Comparison of ENCODE assay signal across 1 cellular context in the genomic region with DNA sequence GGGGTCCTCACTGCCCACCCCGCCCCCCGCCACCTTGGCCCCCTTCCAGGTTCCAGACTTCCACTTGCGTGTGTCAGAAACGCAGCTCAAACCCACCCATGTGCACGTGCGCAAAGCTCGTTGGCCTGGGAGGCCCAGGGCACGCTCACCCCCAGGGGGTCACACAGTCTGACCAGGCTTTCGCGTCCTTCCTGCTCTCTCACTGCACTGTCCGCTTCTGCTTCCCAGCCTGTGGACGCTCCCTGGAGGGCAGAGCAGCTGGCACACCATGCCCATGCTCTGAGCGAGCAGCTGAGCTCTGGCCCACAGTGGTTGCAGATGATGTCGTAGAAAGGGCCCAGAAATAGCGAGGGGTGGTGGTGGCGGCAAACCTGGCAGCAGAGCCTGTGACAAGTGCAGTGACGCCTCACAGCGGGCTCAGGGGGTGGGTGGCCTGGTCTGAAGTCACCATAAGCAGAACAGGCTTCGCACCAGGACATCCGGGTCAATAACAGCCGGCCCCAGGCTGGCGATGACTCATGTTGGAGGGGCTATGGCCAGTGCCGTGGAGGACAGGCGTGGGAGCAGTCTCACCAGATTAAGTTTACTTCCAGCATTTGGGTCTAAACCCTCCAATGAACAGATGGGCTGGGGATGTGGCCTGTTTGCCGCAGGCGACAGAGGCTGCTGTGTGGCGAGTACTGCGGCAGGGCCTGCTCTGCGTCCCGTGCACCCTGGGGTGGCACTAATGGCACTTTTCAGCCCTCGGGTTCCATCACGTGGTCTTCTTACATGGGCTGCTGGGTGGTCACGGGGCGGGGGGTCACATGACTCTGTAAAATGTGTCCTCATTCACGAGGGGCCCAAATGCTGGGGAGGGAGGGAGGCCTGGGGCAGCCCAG.
TF ChIP-seq lines count a peak whose summit lies in the region.

No MANE protein-coding gene starts in this region.

TF ChIP-seq in K562, 482 proteins besides CTCF, POLR2A, EP300 and RAD21 (continued from another document and continues in another):
- no peak for TF ChIP-seq SMC3 (conservative IDR thresholded peaks at IDR 0.05; ENCODE audit: insufficient read depth, low read depth, low read length)
- no peak for TF ChIP-seq ZNF707 (CRISPR knock-in tag; conservative IDR thresholded peaks at IDR 0.05)
- no peak for TF ChIP-seq CHCHD3 (CRISPR knock-in tag; IDR thresholded peaks at IDR 0.05)
- TF ChIP-seq XRCC4 (IDR thresholded peaks at IDR 0.05; ENCODE audit: extremely low read depth, insufficient read depth, insufficient read length) = no peak
- no peak for TF ChIP-seq SLC30A9 (CRISPR knock-in tag; IDR thresholded peaks at IDR 0.05)
- no peak for TF ChIP-seq ZNF561 (CRISPR knock-in tag; conservative IDR thresholded peaks at IDR 0.05)
- peak; percentile 95 for TF ChIP-seq JUND (IDR thresholded peaks at IDR 0.05; ENCODE audit: borderline replicate concordance, low read depth, low read length)
- peak; percentile 90; the same call in 2 of the 3 replicates for TF ChIP-seq JUND (tag; IDR thresholded peaks at IDR 0.05; ENCODE audit: borderline replicate concordance, low read depth, low read length)
- no peak for TF ChIP-seq ZNF77 (CRISPR knock-in tag; IDR thresholded peaks at IDR 0.05)
- TF ChIP-seq ARHGAP35 (IDR thresholded peaks at IDR 0.05; ENCODE audit: partially characterized antibody) = no peak
- TF ChIP-seq ZNF212 (CRISPR knock-in tag; IDR thresholded peaks at IDR 0.05) = no peak
- no peak for TF ChIP-seq MEF2D (tag; conservative IDR thresholded peaks at IDR 0.05; ENCODE audit: low read depth)
- TF ChIP-seq ZC3H11A (IDR thresholded peaks at IDR 0.05; ENCODE audit: low read depth, low read length) = no peak
- TF ChIP-seq, protein P1, sequence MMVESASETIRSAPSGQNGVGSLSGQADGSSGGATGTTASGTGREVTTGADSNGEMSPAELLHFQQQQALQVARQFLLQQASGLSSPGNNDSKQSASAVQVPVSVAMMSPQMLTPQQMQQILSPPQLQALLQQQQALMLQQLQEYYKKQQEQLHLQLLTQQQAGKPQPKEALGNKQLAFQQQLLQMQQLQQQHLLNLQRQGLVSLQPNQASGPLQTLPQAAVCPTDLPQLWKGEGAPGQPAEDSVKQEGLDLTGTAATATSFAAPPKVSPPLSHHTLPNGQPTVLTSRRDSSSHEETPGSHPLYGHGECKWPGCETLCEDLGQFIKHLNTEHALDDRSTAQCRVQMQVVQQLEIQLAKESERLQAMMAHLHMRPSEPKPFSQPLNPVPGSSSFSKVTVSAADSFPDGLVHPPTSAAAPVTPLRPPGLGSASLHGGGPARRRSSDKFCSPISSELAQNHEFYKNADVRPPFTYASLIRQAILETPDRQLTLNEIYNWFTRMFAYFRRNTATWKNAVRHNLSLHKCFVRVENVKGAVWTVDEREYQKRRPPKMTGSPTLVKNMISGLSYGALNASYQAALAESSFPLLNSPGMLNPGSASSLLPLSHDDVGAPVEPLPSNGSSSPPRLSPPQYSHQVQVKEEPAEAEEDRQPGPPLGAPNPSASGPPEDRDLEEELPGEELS (CRISPR knock-in tag; IDR thresholded peaks at IDR 0.05; ENCODE audit: borderline replicate concordance) = no peak
- TF ChIP-seq NFE2 (IDR thresholded peaks at IDR 0.05; ENCODE audit: low read depth) = peak; percentile 24; the same call in 1 of the 2 replicates
- no peak for TF ChIP-seq NFIX (CRISPR knock-in tag; IDR thresholded peaks at IDR 0.05; ENCODE audit: low read depth)
- TF ChIP-seq NFXL1 (CRISPR knock-in tag; IDR thresholded peaks at IDR 0.05) = no peak
- no peak for TF ChIP-seq STAT5B (CRISPR knock-in tag; IDR thresholded peaks at IDR 0.05)
- no peak for TF ChIP-seq CHD2 (IDR thresholded peaks at IDR 0.05; ENCODE audit: low read depth, low read length)
- no peak for TF ChIP-seq LEF1 (IDR thresholded peaks at IDR 0.05)
- TF ChIP-seq BACH1 (tag; IDR thresholded peaks at IDR 0.05) = no peak
- TF ChIP-seq, protein P2, sequence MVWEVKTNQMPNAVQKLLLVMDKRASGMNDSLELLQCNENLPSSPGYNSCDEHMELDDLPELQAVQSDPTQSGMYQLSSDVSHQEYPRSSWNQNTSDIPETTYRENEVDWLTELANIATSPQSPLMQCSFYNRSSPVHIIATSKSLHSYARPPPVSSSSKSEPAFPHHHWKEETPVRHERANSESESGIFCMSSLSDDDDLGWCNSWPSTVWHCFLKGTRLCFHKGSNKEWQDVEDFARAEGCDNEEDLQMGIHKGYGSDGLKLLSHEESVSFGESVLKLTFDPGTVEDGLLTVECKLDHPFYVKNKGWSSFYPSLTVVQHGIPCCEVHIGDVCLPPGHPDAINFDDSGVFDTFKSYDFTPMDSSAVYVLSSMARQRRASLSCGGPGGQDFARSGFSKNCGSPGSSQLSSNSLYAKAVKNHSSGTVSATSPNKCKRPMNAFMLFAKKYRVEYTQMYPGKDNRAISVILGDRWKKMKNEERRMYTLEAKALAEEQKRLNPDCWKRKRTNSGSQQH (CRISPR knock-in tag; IDR thresholded peaks at IDR 0.05) = no peak
- TF ChIP-seq, protein P3, sequence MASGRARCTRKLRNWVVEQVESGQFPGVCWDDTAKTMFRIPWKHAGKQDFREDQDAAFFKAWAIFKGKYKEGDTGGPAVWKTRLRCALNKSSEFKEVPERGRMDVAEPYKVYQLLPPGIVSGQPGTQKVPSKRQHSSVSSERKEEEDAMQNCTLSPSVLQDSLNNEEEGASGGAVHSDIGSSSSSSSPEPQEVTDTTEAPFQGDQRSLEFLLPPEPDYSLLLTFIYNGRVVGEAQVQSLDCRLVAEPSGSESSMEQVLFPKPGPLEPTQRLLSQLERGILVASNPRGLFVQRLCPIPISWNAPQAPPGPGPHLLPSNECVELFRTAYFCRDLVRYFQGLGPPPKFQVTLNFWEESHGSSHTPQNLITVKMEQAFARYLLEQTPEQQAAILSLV (tag; IDR thresholded peaks at IDR 0.05) = no peak
- no peak for TF ChIP-seq TRIM28 (IDR thresholded peaks at IDR 0.05)
- TF ChIP-seq, protein P4, sequence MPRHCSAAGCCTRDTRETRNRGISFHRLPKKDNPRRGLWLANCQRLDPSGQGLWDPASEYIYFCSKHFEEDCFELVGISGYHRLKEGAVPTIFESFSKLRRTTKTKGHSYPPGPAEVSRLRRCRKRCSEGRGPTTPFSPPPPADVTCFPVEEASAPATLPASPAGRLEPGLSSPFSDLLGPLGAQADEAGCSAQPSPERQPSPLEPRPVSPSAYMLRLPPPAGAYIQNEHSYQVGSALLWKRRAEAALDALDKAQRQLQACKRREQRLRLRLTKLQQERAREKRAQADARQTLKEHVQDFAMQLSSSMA (CRISPR knock-in tag; IDR thresholded peaks at IDR 0.05) = no peak
- TF ChIP-seq DPF2 (IDR thresholded peaks at IDR 0.05) = peak; percentile 51; the same call in 1 of the 2 replicates
- no peak for TF ChIP-seq HDAC6 (IDR thresholded peaks at IDR 0.05; ENCODE audit: low read depth, low read length)
- TF ChIP-seq, protein P5, sequence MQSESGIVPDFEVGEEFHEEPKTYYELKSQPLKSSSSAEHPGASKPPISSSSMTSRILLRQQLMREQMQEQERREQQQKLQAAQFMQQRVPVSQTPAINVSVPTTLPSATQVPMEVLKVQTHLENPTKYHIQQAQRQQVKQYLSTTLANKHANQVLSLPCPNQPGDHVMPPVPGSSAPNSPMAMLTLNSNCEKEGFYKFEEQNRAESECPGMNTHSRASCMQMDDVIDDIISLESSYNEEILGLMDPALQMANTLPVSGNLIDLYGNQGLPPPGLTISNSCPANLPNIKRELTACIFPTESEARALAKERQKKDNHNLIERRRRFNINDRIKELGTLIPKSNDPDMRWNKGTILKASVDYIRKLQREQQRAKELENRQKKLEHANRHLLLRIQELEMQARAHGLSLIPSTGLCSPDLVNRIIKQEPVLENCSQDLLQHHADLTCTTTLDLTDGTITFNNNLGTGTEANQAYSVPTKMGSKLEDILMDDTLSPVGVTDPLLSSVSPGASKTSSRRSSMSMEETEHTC (IDR thresholded peaks at IDR 0.05) = no peak
- peak; percentile 33; the same call in 1 of the 2 replicates for TF ChIP-seq CREM (IDR thresholded peaks at IDR 0.05; ENCODE audit: low read depth)
- no peak for TF ChIP-seq ZFP36 (IDR thresholded peaks at IDR 0.05; ENCODE audit: low read depth, low read length, partially characterized antibody)
- TF ChIP-seq BRD9 (IDR thresholded peaks at IDR 0.05; ENCODE audit: low read depth, partially characterized antibody) = no peak
- no peak for TF ChIP-seq ZC3H8 (IDR thresholded peaks at IDR 0.05)
- TF ChIP-seq PYGO2 (tag; IDR thresholded peaks at IDR 0.05) = no peak
- no peak for TF ChIP-seq TARDBP (IDR thresholded peaks at IDR 0.05)
- no peak for TF ChIP-seq ZNF584 (CRISPR knock-in tag; IDR thresholded peaks at IDR 0.05; ENCODE audit: low read depth)
- TF ChIP-seq NR2F6 (CRISPR knock-in tag; IDR thresholded peaks at IDR 0.05) = no peak
- TF ChIP-seq, protein P6, sequence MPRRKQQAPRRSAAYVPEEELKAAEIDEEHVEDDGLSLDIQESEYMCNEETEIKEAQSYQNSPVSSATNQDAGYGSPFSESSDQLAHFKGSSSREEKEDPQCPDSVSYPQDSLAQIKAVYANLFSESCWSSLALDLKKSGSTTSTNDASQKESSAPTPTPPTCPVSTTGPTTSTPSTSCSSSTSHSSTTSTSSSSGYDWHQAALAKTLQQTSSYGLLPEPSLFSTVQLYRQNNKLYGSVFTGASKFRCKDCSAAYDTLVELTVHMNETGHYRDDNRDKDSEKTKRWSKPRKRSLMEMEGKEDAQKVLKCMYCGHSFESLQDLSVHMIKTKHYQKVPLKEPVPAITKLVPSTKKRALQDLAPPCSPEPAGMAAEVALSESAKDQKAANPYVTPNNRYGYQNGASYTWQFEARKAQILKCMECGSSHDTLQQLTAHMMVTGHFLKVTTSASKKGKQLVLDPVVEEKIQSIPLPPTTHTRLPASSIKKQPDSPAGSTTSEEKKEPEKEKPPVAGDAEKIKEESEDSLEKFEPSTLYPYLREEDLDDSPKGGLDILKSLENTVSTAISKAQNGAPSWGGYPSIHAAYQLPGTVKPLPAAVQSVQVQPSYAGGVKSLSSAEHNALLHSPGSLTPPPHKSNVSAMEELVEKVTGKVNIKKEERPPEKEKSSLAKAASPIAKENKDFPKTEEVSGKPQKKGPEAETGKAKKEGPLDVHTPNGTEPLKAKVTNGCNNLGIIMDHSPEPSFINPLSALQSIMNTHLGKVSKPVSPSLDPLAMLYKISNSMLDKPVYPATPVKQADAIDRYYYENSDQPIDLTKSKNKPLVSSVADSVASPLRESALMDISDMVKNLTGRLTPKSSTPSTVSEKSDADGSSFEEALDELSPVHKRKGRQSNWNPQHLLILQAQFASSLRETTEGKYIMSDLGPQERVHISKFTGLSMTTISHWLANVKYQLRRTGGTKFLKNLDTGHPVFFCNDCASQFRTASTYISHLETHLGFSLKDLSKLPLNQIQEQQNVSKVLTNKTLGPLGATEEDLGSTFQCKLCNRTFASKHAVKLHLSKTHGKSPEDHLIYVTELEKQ (CRISPR knock-in tag; IDR thresholded peaks at IDR 0.05) = no peak
- TF ChIP-seq ADNP (tag; IDR thresholded peaks at IDR 0.05) = no peak
- TF ChIP-seq, protein P7, sequence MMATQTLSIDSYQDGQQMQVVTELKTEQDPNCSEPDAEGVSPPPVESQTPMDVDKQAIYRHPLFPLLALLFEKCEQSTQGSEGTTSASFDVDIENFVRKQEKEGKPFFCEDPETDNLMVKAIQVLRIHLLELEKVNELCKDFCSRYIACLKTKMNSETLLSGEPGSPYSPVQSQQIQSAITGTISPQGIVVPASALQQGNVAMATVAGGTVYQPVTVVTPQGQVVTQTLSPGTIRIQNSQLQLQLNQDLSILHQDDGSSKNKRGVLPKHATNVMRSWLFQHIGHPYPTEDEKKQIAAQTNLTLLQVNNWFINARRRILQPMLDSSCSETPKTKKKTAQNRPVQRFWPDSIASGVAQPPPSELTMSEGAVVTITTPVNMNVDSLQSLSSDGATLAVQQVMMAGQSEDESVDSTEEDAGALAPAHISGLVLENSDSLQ (IDR thresholded peaks at IDR 0.05) = peak; percentile 11; the same call in 1 of the 2 replicates
- TF ChIP-seq NFIC (IDR thresholded peaks at IDR 0.05) = no peak
- TF ChIP-seq ZSCAN32 (CRISPR knock-in tag; IDR thresholded peaks at IDR 0.05) = no peak
- TF ChIP-seq MED1 (CRISPR knock-in tag; IDR thresholded peaks at IDR 0.05; ENCODE audit: borderline replicate concordance) = no peak
- no peak for TF ChIP-seq CCAR2 (IDR thresholded peaks at IDR 0.05; ENCODE audit: low read depth, low read length)
- no peak for TF ChIP-seq HNRNPL (IDR thresholded peaks at IDR 0.05; ENCODE audit: low read depth, low read length)
- no peak for TF ChIP-seq CHD4 (IDR thresholded peaks at IDR 0.05; ENCODE audit: insufficient read depth, insufficient replicate concordance, low read depth, low read length, poor library complexity, severe bottlenecking)
- TF ChIP-seq, protein P8, sequence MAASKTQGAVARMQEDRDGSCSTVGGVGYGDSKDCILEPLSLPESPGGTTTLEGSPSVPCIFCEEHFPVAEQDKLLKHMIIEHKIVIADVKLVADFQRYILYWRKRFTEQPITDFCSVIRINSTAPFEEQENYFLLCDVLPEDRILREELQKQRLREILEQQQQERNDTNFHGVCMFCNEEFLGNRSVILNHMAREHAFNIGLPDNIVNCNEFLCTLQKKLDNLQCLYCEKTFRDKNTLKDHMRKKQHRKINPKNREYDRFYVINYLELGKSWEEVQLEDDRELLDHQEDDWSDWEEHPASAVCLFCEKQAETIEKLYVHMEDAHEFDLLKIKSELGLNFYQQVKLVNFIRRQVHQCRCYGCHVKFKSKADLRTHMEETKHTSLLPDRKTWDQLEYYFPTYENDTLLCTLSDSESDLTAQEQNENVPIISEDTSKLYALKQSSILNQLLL (CRISPR knock-in tag; IDR thresholded peaks at IDR 0.05; ENCODE audit: borderline replicate concordance) = no peak
- TF ChIP-seq LCOR (CRISPR knock-in tag; IDR thresholded peaks at IDR 0.05) = peak; percentile 94
- no peak for TF ChIP-seq TAL1 (IDR thresholded peaks at IDR 0.05)
- TF ChIP-seq, protein P9, sequence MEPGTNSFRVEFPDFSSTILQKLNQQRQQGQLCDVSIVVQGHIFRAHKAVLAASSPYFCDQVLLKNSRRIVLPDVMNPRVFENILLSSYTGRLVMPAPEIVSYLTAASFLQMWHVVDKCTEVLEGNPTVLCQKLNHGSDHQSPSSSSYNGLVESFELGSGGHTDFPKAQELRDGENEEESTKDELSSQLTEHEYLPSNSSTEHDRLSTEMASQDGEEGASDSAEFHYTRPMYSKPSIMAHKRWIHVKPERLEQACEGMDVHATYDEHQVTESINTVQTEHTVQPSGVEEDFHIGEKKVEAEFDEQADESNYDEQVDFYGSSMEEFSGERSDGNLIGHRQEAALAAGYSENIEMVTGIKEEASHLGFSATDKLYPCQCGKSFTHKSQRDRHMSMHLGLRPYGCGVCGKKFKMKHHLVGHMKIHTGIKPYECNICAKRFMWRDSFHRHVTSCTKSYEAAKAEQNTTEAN (CRISPR knock-in tag; IDR thresholded peaks at IDR 0.05) = no peak
- TF ChIP-seq, protein P10, sequence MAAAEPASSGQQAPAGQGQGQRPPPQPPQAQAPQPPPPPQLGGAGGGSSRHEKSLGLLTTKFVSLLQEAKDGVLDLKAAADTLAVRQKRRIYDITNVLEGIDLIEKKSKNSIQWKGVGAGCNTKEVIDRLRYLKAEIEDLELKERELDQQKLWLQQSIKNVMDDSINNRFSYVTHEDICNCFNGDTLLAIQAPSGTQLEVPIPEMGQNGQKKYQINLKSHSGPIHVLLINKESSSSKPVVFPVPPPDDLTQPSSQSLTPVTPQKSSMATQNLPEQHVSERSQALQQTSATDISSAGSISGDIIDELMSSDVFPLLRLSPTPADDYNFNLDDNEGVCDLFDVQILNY (CRISPR knock-in tag; IDR thresholded peaks at IDR 0.05) = no peak
- TF ChIP-seq SREBF2 (CRISPR knock-in tag; IDR thresholded peaks at IDR 0.05) = no peak
- no peak for TF ChIP-seq ZNF431 (CRISPR knock-in tag; IDR thresholded peaks at IDR 0.05)
